ENCODE assay signal across 16 cellular contexts in the genomic region with DNA sequence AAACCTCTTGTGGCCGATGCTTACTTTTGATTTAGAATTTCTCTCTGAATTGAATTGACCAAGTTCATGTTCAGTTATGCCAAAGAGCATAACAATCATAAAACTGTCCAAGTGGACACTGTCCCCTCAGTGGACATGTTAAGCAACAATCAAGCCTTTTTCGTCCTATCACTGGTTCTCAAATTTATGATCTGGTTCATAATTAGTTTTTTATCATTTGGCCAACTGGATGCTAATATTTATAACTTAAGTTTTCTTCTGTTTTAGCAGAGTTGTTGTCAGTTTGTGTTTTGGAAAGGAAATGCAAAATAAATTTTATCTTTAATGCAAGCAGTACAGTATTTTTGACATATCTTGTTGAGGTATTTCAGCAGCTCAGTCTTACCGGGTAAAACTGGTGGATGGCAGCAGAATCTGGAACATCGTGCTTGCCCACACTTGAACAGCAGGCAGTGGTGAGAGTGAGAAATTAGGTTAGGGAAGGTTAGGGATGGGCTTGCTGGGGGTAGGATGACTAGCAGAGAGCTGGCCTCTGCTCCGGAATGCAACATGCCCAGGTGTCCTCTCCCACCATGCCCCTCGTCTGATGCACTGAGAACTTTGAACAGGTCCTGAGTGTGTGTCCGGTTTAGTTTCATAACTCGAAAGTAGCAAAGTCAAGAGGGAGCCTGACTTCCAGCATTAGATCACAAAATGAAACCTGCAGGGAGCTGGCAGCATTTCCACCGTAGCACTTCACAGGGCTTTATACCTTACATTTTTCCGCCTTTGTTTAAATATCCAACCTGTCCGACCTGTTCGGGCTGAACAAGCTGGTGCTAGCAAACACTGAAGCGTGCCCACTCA.
DNase-seq lines count a peak whose midpoint lies in the region; ATAC-seq and TF ChIP-seq lines count a peak whose summit lies in the region.
"Had no signal": no experiment of that assay in that cellular context is flagged by ENCODE, and none has a peak within 500 bp of the region (broad histone marks: within the 10 kb centered on the region; RNA-seq: fewer than 3 reads in every experiment).

No MANE protein-coding gene starts in this region.

- H3K4me1 ChIP-seq in foreskin keratinocyte (peaks cover 23% of the 10 kb centered on the region), SK-N-SH (ENCODE audit: control insufficient read depth in 1 of 2, insufficient read depth in 2 of 2, low read depth in 1 of 2, low read length in 1 of 2) (no peaks in the 10 kb centered on the region; a peak in 1 of 4 replicates)

- H3K9ac ChIP-seq in SK-N-SH, result no peak overlapping the region

- H3K27ac Mint-ChIP-seq in activated CD4-positive, alpha-beta T cell treated with anti-CD3 and anti-CD28 coated beads, Interleukin-2, amount 10 ng/mL, durations not matched to agents 24 days and 14 days, result no peak overlapping the region
- H3K27ac Mint-ChIP-seq: activated CD4-positive, alpha-beta memory T cell treated with anti-CD3 and anti-CD28 coated beads for 36 hours; activated naive CD8-positive, alpha-beta T cell treated with anti-CD3 and anti-CD28 coated beads, Interleukin-2, amount 10 ng/mL, durations not matched to agents 7 days and 5 days had no signal

- no peaks in the 10 kb centered on the region for H4K20me1 ChIP-seq in SK-N-SH (ENCODE audit: insufficient read depth)

- peaks cover 4 to 12% of the 10 kb centered on the region in 2 experiments for H3K36me3 ChIP-seq in SK-N-SH (replicated peaks in 1 of 2; ENCODE audit: control insufficient read depth in 1 of 2, insufficient read depth in 2 of 2, low read length in 1 of 2)

- intact Hi-C loops in activated CD4-positive, alpha-beta T cell treated with anti-CD3 and anti-CD28 coated beads, Interleukin-2, amount 10 ng/mL, durations not matched to agents 24 days and 14 days (cut with micrococcal nuclease), result no loop called here

- H3K4me3 ChIP-seq in skin epidermis (no peak overlapping the region), SK-N-SH (ENCODE audit: low read depth in 2 of 2, low read length in 1 of 2) (no peak overlapping the region)
- H3K4me3 ChIP-seq: gastrocnemius medialis, left ventricle myocardium inferior, tibial artery had no signal

- ATAC-seq in foreskin keratinocyte (peak; percentile 92), HG02970 (IDR thresholded peaks at IDR 0.05; ENCODE audit: low FRiP score, unreplicated experiment) (no peak)
- ATAC-seq: CD8-positive, alpha-beta T cell; gastrocnemius medialis; HCT116 had no signal

- peaks cover 20% of the 10 kb centered on the region for H3K4me1 Mint-ChIP-seq in activated CD4-positive, alpha-beta T cell treated with anti-CD3 and anti-CD28 coated beads, Interleukin-2, amount 10 ng/mL, durations not matched to agents 24 days and 14 days

- H3K27me3 Mint-ChIP-seq in activated CD4-positive, alpha-beta T cell treated with anti-CD3 and anti-CD28 coated beads, Interleukin-2, amount 10 ng/mL, durations not matched to agents 24 days and 14 days, result no peaks in the 10 kb centered on the region
- H3K27me3 Mint-ChIP-seq: activated CD4-positive, alpha-beta memory T cell treated with anti-CD3 and anti-CD28 coated beads for 36 hours; activated naive CD8-positive, alpha-beta T cell treated with anti-CD3 and anti-CD28 coated beads, Interleukin-2, amount 10 ng/mL, durations not matched to agents 7 days and 5 days had no signal

- H3K9me3 Mint-ChIP-seq in activated CD4-positive, alpha-beta T cell treated with anti-CD3 and anti-CD28 coated beads, Interleukin-2, amount 10 ng/mL, durations not matched to agents 24 days and 14 days, result no peaks in the 10 kb centered on the region
- H3K9me3 Mint-ChIP-seq: activated CD4-positive, alpha-beta memory T cell treated with anti-CD3 and anti-CD28 coated beads for 36 hours; activated naive CD8-positive, alpha-beta T cell treated with anti-CD3 and anti-CD28 coated beads, Interleukin-2, amount 10 ng/mL, durations not matched to agents 7 days and 5 days; CD8-positive, alpha-beta T cell had no signal

- TF ChIP-seq CTCF in foreskin keratinocyte (conservative IDR thresholded peaks at IDR 0.05), result peak; percentile 30
- no peak for TF ChIP-seq CTCF in SK-N-SH (IDR thresholded peaks at IDR 0.05)

- CTCF ChIA-PET in SK-N-SH (lab: Yijun Ruan, JAX), result interaction anchor here (1.3 kb wide), 1 partner anchor 38 kb away, joined by 3 read pairs; no protein-coding TSS in a partner anchor

- DNase-seq in DMS53 (lab: John Stamatoyannopoulos, UW) (peak; percentile 97), NCI-H510A treated with DMSO at 0.1 percent for 48 hours (lab: John Stamatoyannopoulos, UW) (peak; percentile 78), foreskin keratinocyte (peak; percentile 88 to 92), SK-N-SH (no peak), NCI-H1436 (lab: John Stamatoyannopoulos, UW) (no peak)
- no peak for DNase-seq in activated CD4-positive, alpha-beta T cell treated with anti-CD3 and anti-CD28 coated beads, Interleukin-2, amount 10 ng/mL, durations not matched to agents 24 days and 14 days
- DNase-seq: activated CD4-positive, alpha-beta memory T cell treated with anti-CD3 and anti-CD28 coated beads for 36 hours; activated naive CD8-positive, alpha-beta T cell treated with anti-CD3 and anti-CD28 coated beads, Interleukin-2, amount 10 ng/mL, durations not matched to agents 7 days and 5 days; CD8-positive, alpha-beta T cell; gastrocnemius medialis; left ventricle myocardium inferior; retina; tibial artery had no signal

- no peak overlapping the region for H3K4me2 ChIP-seq in SK-N-SH

- H3K27ac ChIP-seq in foreskin keratinocyte (peak overlapping the region; percentile 78), skin epidermis (peak overlapping the region in 19 of 21 experiments; percentile 3 to 87 (median 74)), SK-N-SH (ENCODE audit: low read depth in 2 of 2, low read length in 1 of 2) (no peak overlapping the region)
- H3K27ac ChIP-seq: gastrocnemius medialis, tibial artery had no signal

- H3K9me2 ChIP-seq in SK-N-SH, result no peaks in the 10 kb centered on the region

- no peak overlapping the region for H3K4me3 Mint-ChIP-seq in activated CD4-positive, alpha-beta T cell treated with anti-CD3 and anti-CD28 coated beads, Interleukin-2, amount 10 ng/mL, durations not matched to agents 24 days and 14 days
- H3K4me3 Mint-ChIP-seq: activated CD4-positive, alpha-beta memory T cell treated with anti-CD3 and anti-CD28 coated beads for 36 hours; activated naive CD8-positive, alpha-beta T cell treated with anti-CD3 and anti-CD28 coated beads, Interleukin-2, amount 10 ng/mL, durations not matched to agents 7 days and 5 days; CD8-positive, alpha-beta T cell had no signal

- TF ChIP-seq RAD21 in SK-N-SH (IDR thresholded peaks at IDR 0.05; ENCODE audit: low read length), result no peak

- H3K27me3 ChIP-seq in foreskin keratinocyte, result no peaks in the 10 kb centered on the region
- H3K27me3 ChIP-seq in SK-N-SH (ENCODE audit: insufficient read depth), result no peaks in the 10 kb centered on the region
- H3K27me3 ChIP-seq: gastrocnemius medialis, tibial artery had no signal

- H3K9me3 ChIP-seq in SK-N-SH, result no peaks in the 10 kb centered on the region
- H3K9me3 ChIP-seq: gastrocnemius medialis, left ventricle myocardium inferior, tibial artery had no signal

- 86% methylated on average over 12 of the region's 13 CpGs for WGBS in SK-N-SH (ENCODE audit: low lambda C conversion rate)

- no peak overlapping the region for H2AFZ ChIP-seq in SK-N-SH (ENCODE audit: low read depth)

- H3K36me3 Mint-ChIP-seq in activated CD4-positive, alpha-beta T cell treated with anti-CD3 and anti-CD28 coated beads, Interleukin-2, amount 10 ng/mL, durations not matched to agents 24 days and 14 days (ENCODE audit: low read depth), result peaks cover 24% of the 10 kb centered on the region

- TF ChIP-seq EP300 in SK-N-SH (IDR thresholded peaks at IDR 0.05; ENCODE audit: borderline replicate concordance in 1 of 2, low read depth in 1 of 2, low read length in 1 of 2), result no peak

- POLR2A ChIA-PET in SK-N-SH (lab: Yijun Ruan, JAX), result no interaction called here

- H3F3A ChIP-seq in SK-N-SH (replicated peaks; ENCODE audit: insufficient read depth), result no peaks in the 10 kb centered on the region

- H3K79me2 ChIP-seq in SK-N-SH (ENCODE audit: insufficient read depth), result no peaks in the 10 kb centered on the region; the same call in 1 of the 2 replicates

TF ChIP-seq in SK-N-SH, 30 proteins besides CTCF, POLR2A, EP300 and RAD21:
- no peak for TF ChIP-seq YY1 (IDR thresholded peaks at IDR 0.05; ENCODE audit: low read depth)
- no peak for TF ChIP-seq NFIC (IDR thresholded peaks at IDR 0.05; ENCODE audit: borderline replicate concordance)
- TF ChIP-seq JUND (IDR thresholded peaks at IDR 0.05), result no peak
- no peak for TF ChIP-seq GABPA (IDR thresholded peaks at IDR 0.05; ENCODE audit: low read depth)
- no peak for TF ChIP-seq GATA2 (CRISPR knock-in tag; IDR thresholded peaks at IDR 0.05)
- no peak for TF ChIP-seq RFX5 (IDR thresholded peaks at IDR 0.05; ENCODE audit: low read length)
- TF ChIP-seq FOXJ3 (CRISPR knock-in tag; IDR thresholded peaks at IDR 0.05), result no peak
- TF ChIP-seq, protein P1, sequence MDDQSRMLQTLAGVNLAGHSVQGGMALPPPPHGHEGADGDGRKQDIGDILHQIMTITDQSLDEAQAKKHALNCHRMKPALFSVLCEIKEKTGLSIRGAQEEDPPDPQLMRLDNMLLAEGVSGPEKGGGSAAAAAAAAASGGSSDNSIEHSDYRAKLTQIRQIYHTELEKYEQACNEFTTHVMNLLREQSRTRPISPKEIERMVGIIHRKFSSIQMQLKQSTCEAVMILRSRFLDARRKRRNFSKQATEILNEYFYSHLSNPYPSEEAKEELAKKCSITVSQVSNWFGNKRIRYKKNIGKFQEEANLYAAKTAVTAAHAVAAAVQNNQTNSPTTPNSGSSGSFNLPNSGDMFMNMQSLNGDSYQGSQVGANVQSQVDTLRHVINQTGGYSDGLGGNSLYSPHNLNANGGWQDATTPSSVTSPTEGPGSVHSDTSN (IDR thresholded peaks at IDR 0.05), result no peak
- no peak for TF ChIP-seq RCOR1 (IDR thresholded peaks at IDR 0.05; ENCODE audit: low read length)
- TF ChIP-seq SIN3A (IDR thresholded peaks at IDR 0.05; ENCODE audit: borderline replicate concordance, low read depth, low read length), result no peak
- TF ChIP-seq FOXM1 (IDR thresholded peaks at IDR 0.05; ENCODE audit: low read depth), result no peak
- TF ChIP-seq TEAD4 (IDR thresholded peaks at IDR 0.05; ENCODE audit: borderline replicate concordance, insufficient read depth), result no peak
- TF ChIP-seq, protein P2, sequence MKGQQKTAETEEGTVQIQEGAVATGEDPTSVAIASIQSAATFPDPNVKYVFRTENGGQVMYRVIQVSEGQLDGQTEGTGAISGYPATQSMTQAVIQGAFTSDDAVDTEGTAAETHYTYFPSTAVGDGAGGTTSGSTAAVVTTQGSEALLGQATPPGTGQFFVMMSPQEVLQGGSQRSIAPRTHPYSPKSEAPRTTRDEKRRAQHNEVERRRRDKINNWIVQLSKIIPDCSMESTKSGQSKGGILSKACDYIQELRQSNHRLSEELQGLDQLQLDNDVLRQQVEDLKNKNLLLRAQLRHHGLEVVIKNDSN (IDR thresholded peaks at IDR 0.05; ENCODE audit: borderline replicate concordance, low read depth), result no peak

Comparison
In these comparisons a context has a peak if more than half of its experiments do, and no peak if none do; other contexts are left out.
1. DNase-seq: peak in DMS53 (single experiment), NCI-H510A treated with DMSO at 0.1 percent for 48 hours (single experiment) and foreskin keratinocyte (2 of 2); none in activated CD4-positive, alpha-beta T cell treated with anti-CD3 and anti-CD28 coated beads, Interleukin-2, amount 10 ng/mL, durations not matched to agents 24 days and 14 days (single experiment), SK-N-SH (single experiment) and NCI-H1436 (single experiment).
2. H3K27ac ChIP-seq: peak in foreskin keratinocyte (single experiment) and skin epidermis (19 of 21); none in SK-N-SH (0 of 2).